ENCODE assay signal across 10 cellular contexts in genomic region chr1:78070758-78071157, GRCh38. TPM values are rescaled to one million over a fixed set of nuclear protein-coding genes. Genes with fewer than 3 reads are reported as not detected.
DNase-seq lines count a peak whose midpoint lies in the region; ATAC-seq and TF ChIP-seq lines count a peak whose summit lies in the region.
"Had no signal": no experiment of that assay in that cellular context is flagged by ENCODE, and none has a peak within 500 bp of the region (broad histone marks: within the 10 kb centered on the region; RNA-seq: fewer than 3 reads in every experiment).

No MANE protein-coding gene starts in this region.

- H3K27me3 Mint-ChIP-seq in activated naive CD8-positive, alpha-beta T cell treated with anti-CD3 and anti-CD28 coated beads, Interleukin-2, amount 50 U/mL, for 24 hours = peaks cover 6% of the 10 kb centered on the region
- peaks cover 14% of the 10 kb centered on the region for H3K27me3 Mint-ChIP-seq in activated naive CD8-positive, alpha-beta T cell treated with anti-CD3 and anti-CD28 coated beads for 36 hours

- H3K27ac Mint-ChIP-seq in activated naive CD8-positive, alpha-beta T cell treated with anti-CD3 and anti-CD28 coated beads, Interleukin-2, amount 50 U/mL, for 24 hours = no peak overlapping the region
- H3K27ac Mint-ChIP-seq in activated naive CD8-positive, alpha-beta T cell treated with anti-CD3 and anti-CD28 coated beads for 36 hours = no peak overlapping the region
- H3K27ac Mint-ChIP-seq: CD4-positive, CD25-positive, alpha-beta regulatory T cell had no signal

- no peak overlapping the region for H3K23ac ChIP-seq in IMR-90 (ENCODE audit: low read depth, low read length)

- no peak overlapping the region for H2AK5ac ChIP-seq in IMR-90 (ENCODE audit: low read depth, low read length)

- no peak overlapping the region for H2BK15ac ChIP-seq in IMR-90 (ENCODE audit: low read depth, low read length)

- in situ Hi-C loops in IMR-90 (cut with MboI; ENCODE audit: low sequenced_read_pairs) = no loop called here

- H2AK9ac ChIP-seq in IMR-90 (replicated peaks; ENCODE audit: low read depth, low read length, poor library complexity) = no peak overlapping the region

- no peak overlapping the region for H3K4me3 ChIP-seq in IMR-90 (ENCODE audit: insufficient read depth, low read depth, low read length)

- no peak overlapping the region for H3K18ac ChIP-seq in IMR-90 (ENCODE audit: low read depth, low read length)

- no peak overlapping the region for H3K56ac ChIP-seq in IMR-90 (ENCODE audit: extremely low read depth, insufficient read depth, low read length)

- H3K4me1 Mint-ChIP-seq in activated naive CD8-positive, alpha-beta T cell treated with anti-CD3 and anti-CD28 coated beads, Interleukin-2, amount 50 U/mL, for 24 hours = peaks cover 5% of the 10 kb centered on the region
- no peaks in the 10 kb centered on the region for H3K4me1 Mint-ChIP-seq in activated naive CD8-positive, alpha-beta T cell treated with anti-CD3 and anti-CD28 coated beads for 36 hours
- H3K4me1 Mint-ChIP-seq: CD4-positive, CD25-positive, alpha-beta regulatory T cell had no signal

- H4K8ac ChIP-seq in IMR-90 (ENCODE audit: low read depth in 2 of 2, low read length in 2 of 2) = no peak overlapping the region

- H3K4me1 ChIP-seq in IMR-90 (ENCODE audit: control insufficient read depth, insufficient read depth, low read length) = peaks cover 1% of the 10 kb centered on the region; the same call in 1 of the 2 replicates

- no peak overlapping the region for H3K4ac ChIP-seq in IMR-90 (ENCODE audit: low read depth, low read length)

- H3K36me3 ChIP-seq in IMR-90 (ENCODE audit: control insufficient read depth, insufficient read depth, low read length) = no peaks in the 10 kb centered on the region

- dilution Hi-C loops in IMR-90 (cut with HindIII; ENCODE audit: low sequenced_read_pairs, unreplicated experiment) = no loop called here

- POLR2A ChIA-PET in IMR-90 (lab: Charles Lee; ENCODE audit: unreplicated experiment) = no interaction called here

- peak; percentile 61 for ATAC-seq in activated naive CD8-positive, alpha-beta T cell treated with anti-CD3 and anti-CD28 coated beads, Interleukin-2, amount 50 U/mL, for 24 hours
- ATAC-seq in IMR-90 (ENCODE audit: low read depth) = peak; percentile 98

- H3K27ac ChIP-seq in IMR-90 (ENCODE audit: insufficient read depth, low read length) = no peak overlapping the region

- no CpG with 5 or more reads among the region's 2 CpGs for WGBS in IMR-90 (ENCODE audit: extremely low coverage in 2 of 2, insufficient read length in 1 of 2), 2 experiments

- H3K9me3 Mint-ChIP-seq in activated naive CD8-positive, alpha-beta T cell treated with anti-CD3 and anti-CD28 coated beads, Interleukin-2, amount 50 U/mL, for 24 hours = no peaks in the 10 kb centered on the region
- no peaks in the 10 kb centered on the region for H3K9me3 Mint-ChIP-seq in activated naive CD8-positive, alpha-beta T cell treated with anti-CD3 and anti-CD28 coated beads for 36 hours

- H3K9ac ChIP-seq in IMR-90 (ENCODE audit: low read depth, low read length) = no peak overlapping the region

- peaks cover 5% of the 10 kb centered on the region; the same call in 1 of the 2 replicates for H3K9me1 ChIP-seq in IMR-90 (ENCODE audit: insufficient read depth, low read length)

- no TSS peak for BruUV-seq in IMR-90 (replicated peaks; lab: Mats Ljungman, UMichigan)

- H3K14ac ChIP-seq in IMR-90 (replicated peaks; ENCODE audit: low read depth, low read length) = no peak overlapping the region

- H3K27me3 ChIP-seq in IMR-90 (ENCODE audit: control insufficient read depth, insufficient read depth, low read length) = no peaks in the 10 kb centered on the region

- H4K5ac ChIP-seq in IMR-90 (ENCODE audit: low read depth, low read length) = no peak overlapping the region

- no peaks in the 10 kb centered on the region for H4K20me1 ChIP-seq in IMR-90 (ENCODE audit: insufficient read depth, low read length)

- no peak overlapping the region for H3K4me2 ChIP-seq in IMR-90 (ENCODE audit: low read depth, low read length)

- H2BK120ac ChIP-seq in IMR-90 (ENCODE audit: low read depth, low read length) = no peak overlapping the region

- H2BK20ac ChIP-seq in IMR-90 (ENCODE audit: low read depth, low read length) = no peak overlapping the region

- no peak for TF ChIP-seq RAD21 in IMR-90 (IDR thresholded peaks at IDR 0.05; ENCODE audit: low read length)

- no peak overlapping the region for H2BK5ac ChIP-seq in IMR-90 (ENCODE audit: low read depth, low read length, poor library complexity, severe bottlenecking)

- intact Hi-C loops in IMR-90 (cut with micrococcal nuclease) = no loop called here

- H3K4me3 Mint-ChIP-seq in activated naive CD8-positive, alpha-beta T cell treated with anti-CD3 and anti-CD28 coated beads, Interleukin-2, amount 50 U/mL, for 24 hours = no peak overlapping the region
- no peak overlapping the region for H3K4me3 Mint-ChIP-seq in activated naive CD8-positive, alpha-beta T cell treated with anti-CD3 and anti-CD28 coated beads for 36 hours
- H3K4me3 Mint-ChIP-seq: CD4-positive, CD25-positive, alpha-beta regulatory T cell had no signal

- H3K9me3 ChIP-seq in IMR-90 (ENCODE audit: control insufficient read depth, insufficient read depth, low read length) = no peaks in the 10 kb centered on the region

- H2AFZ ChIP-seq in IMR-90 (replicated peaks; ENCODE audit: low read length, poor library complexity) = no peak overlapping the region

- CTCF ChIA-PET in IMR-90 (lab: Yijun Ruan, JAX) = interaction anchor here (1.4 kb wide), 1 partner anchor 43 kb away, joined by 4 read pairs; no protein-coding TSS in a partner anchor

- no peak for TF ChIP-seq POLR2A in IMR-90 (IDR thresholded peaks at IDR 0.05; ENCODE audit: low read depth, low read length)

- no peak overlapping the region for H4K91ac ChIP-seq in IMR-90 (ENCODE audit: insufficient read depth, low read depth, low read length)

- H3K79me1 ChIP-seq in IMR-90 (ENCODE audit: low read depth in 1 of 2, low read length in 2 of 2) = no peaks in the 10 kb centered on the region

- no peak for DNase-seq in activated naive CD8-positive, alpha-beta T cell treated with anti-CD3 and anti-CD28 coated beads, Interleukin-2, amount 50 U/mL, for 24 hours
- no peak for DNase-seq in activated naive CD8-positive, alpha-beta T cell treated with anti-CD3 and anti-CD28 coated beads for 36 hours
- DNase-seq in IMR-90 (peak; percentile 94), fibroblast of peridontal ligament (ENCODE audit: extremely low read depth) (peak; percentile 82), stromal cell of bone marrow (ENCODE audit: low read depth) (peak; percentile 83), GM10266 (ENCODE audit: extremely low spot score) (no peak), MV-4-11 (lab: John Stamatoyannopoulos, UW) (no peak)
- DNase-seq in activated CD8-positive, alpha-beta memory T cell treated with anti-CD3 and anti-CD28 coated beads, Interleukin-2, amount 50 U/mL, for 4 hours = no peak
- DNase-seq: NCI-H446 treated with DMSO at 0.1 percent for 48 hours had no signal

- no peaks in the 10 kb centered on the region for H3K36me3 Mint-ChIP-seq in activated naive CD8-positive, alpha-beta T cell treated with anti-CD3 and anti-CD28 coated beads, Interleukin-2, amount 50 U/mL, for 24 hours (ENCODE audit: low read depth)
- no peaks in the 10 kb centered on the region for H3K36me3 Mint-ChIP-seq in activated naive CD8-positive, alpha-beta T cell treated with anti-CD3 and anti-CD28 coated beads for 36 hours
- H3K36me3 Mint-ChIP-seq: CD4-positive, CD25-positive, alpha-beta regulatory T cell had no signal

- TF ChIP-seq CTCF in IMR-90 (conservative IDR thresholded peaks at IDR 0.05; ENCODE audit: low read depth, low read length) (no peak), GM10266 (IDR thresholded peaks at IDR 0.05; ENCODE audit: control insufficient read depth, insufficient read depth, low read depth, missing control alignments) (no peak)

TF ChIP-seq in IMR-90, 13 proteins besides CTCF, POLR2A, EP300 and RAD21:
- TF ChIP-seq SMC3 (IDR thresholded peaks at IDR 0.05; ENCODE audit: low read depth, low read length) (no peak), MAFK (IDR thresholded peaks at IDR 0.05; ENCODE audit: low read depth, low read length) (peak; percentile 53; the same call in 1 of the 2 replicates), MAZ (IDR thresholded peaks at IDR 0.05; ENCODE audit: borderline replicate concordance, low read depth, low read length) (no peak), FOS (IDR thresholded peaks at IDR 0.05; ENCODE audit: low read depth, low read length) (peak; percentile 72)

RNA-seq across cellular contexts. Expression of gene GIPC2, which starts 25.0 kb away (rescaled TPM):
- under 1 TPM; 0.14 to 0.20 TPM for total RNA-seq in activated naive CD8-positive, alpha-beta T cell treated with anti-CD3 and anti-CD28 coated beads for 36 hours
- 0.18 and 0.28 TPM in 2 replicates for total RNA-seq in IMR-90 (2012; rRNA removed)
- 0.06 and 0.07 TPM in 2 replicates for polyA plus RNA-seq in IMR-90 (2012; rRNA removed)
- 0.01 and 0.04 TPM in 2 replicates for polyA plus RNA-seq in IMR-90 (2012; cell fraction: cytosol; rRNA removed)
- not detected in 2 replicates for polyA plus RNA-seq in IMR-90 (2012; cell fraction: nucleus; rRNA removed; ENCODE audit: low replicate concordance)
- total RNA-seq: CD4-positive, CD25-positive, alpha-beta regulatory T cell had no signal

Comparison
In these comparisons a context has a peak if more than half of its experiments do, and no peak if none do; other contexts are left out.
1. DNase-seq: peak in IMR-90 (single experiment), fibroblast of peridontal ligament (single experiment) and stromal cell of bone marrow (single experiment); none in activated naive CD8-positive, alpha-beta T cell treated with anti-CD3 and anti-CD28 coated beads, Interleukin-2, amount 50 U/mL, for 24 hours (single experiment), activated naive CD8-positive, alpha-beta T cell treated with anti-CD3 and anti-CD28 coated beads for 36 hours (single experiment), GM10266 (single experiment), activated CD8-positive, alpha-beta memory T cell treated with anti-CD3 and anti-CD28 coated beads, Interleukin-2, amount 50 U/mL, for 4 hours (single experiment) and MV-4-11 (single experiment).